In genomic region chr13:73224708-73225107, GRCh38 we compare ENCODE assay signal across 14 cellular contexts.
DNase-seq lines count a peak whose midpoint lies in the region; ATAC-seq and TF ChIP-seq lines count a peak whose summit lies in the region.
"Had no signal": no experiment of that assay in that cellular context is flagged by ENCODE, and none has a peak within 500 bp of the region (broad histone marks: within the 10 kb centered on the region; RNA-seq: fewer than 3 reads in every experiment).

No MANE protein-coding gene starts in this region.

- BruUV-seq in IMR-90 (replicated peaks; lab: Mats Ljungman, UMichigan): no TSS peak

- H3K9me3 ChIP-seq in IMR-90 (ENCODE audit: control insufficient read depth, insufficient read depth, low read length) (no peaks in the 10 kb centered on the region), thyroid gland (no peaks in the 10 kb centered on the region), left lung (no peaks in the 10 kb centered on the region)
- H3K9me3 ChIP-seq: stomach had no signal

- H3K18ac ChIP-seq in IMR-90 (ENCODE audit: low read depth, low read length): no peak overlapping the region
- H3K18ac ChIP-seq in mesendoderm (ENCODE audit: low read length): no peak overlapping the region

- H3K9ac ChIP-seq in IMR-90 (ENCODE audit: low read depth, low read length) (no peak overlapping the region), mesendoderm (ENCODE audit: low read length) (no peak overlapping the region)

- CTCF ChIA-PET in IMR-90 (lab: Yijun Ruan, JAX): no interaction called here

- no peak overlapping the region for H2BK15ac ChIP-seq in IMR-90 (ENCODE audit: low read depth, low read length)
- no peak overlapping the region for H2BK15ac ChIP-seq in mesendoderm (replicated peaks; ENCODE audit: low read depth)

- no peaks in the 10 kb centered on the region; the same call in 1 of the 2 replicates for H3K4me1 ChIP-seq in IMR-90 (ENCODE audit: control insufficient read depth, insufficient read depth, low read length)
- peaks cover 3% of the 10 kb centered on the region for H3K4me1 ChIP-seq in mesendoderm (ENCODE audit: control insufficient read depth, low read depth, low read length)
- H3K4me1 ChIP-seq in thyroid gland: no peaks in the 10 kb centered on the region
- H3K4me1 ChIP-seq in left lung: peaks cover 0 to 6% of the 10 kb centered on the region in 2 donors
- H3K4me1 ChIP-seq: stomach had no signal

- H4K8ac ChIP-seq in IMR-90 (ENCODE audit: low read depth in 2 of 2, low read length in 2 of 2) (no peak overlapping the region), mesendoderm (ENCODE audit: low read depth, low read length) (no peak overlapping the region)

- peaks cover 0 to 5% (median 4%) of the 10 kb centered on the region in 3 donors for H3K27me3 Mint-ChIP-seq in CD14-positive monocyte (ENCODE audit: low read depth in 3 of 3)

- H2AFZ ChIP-seq in IMR-90 (replicated peaks; ENCODE audit: low read length, poor library complexity): no peak overlapping the region

- H3K4me3 ChIP-seq in IMR-90 (ENCODE audit: insufficient read depth, low read depth, low read length) (no peak overlapping the region), fibroblast of the aortic adventitia (ENCODE audit: low read depth, low read length) (no peak overlapping the region), mesendoderm (ENCODE audit: low read length) (no peak overlapping the region), thyroid gland (replicated peaks in 1 of 3) (no peak overlapping the region), left lung (no peak overlapping the region)
- H3K4me3 ChIP-seq: stomach had no signal

- no peak overlapping the region for H2BK20ac ChIP-seq in IMR-90 (ENCODE audit: low read depth, low read length)

- H3K4ac ChIP-seq in IMR-90 (ENCODE audit: low read depth, low read length) (no peak overlapping the region), mesendoderm (ENCODE audit: low read depth, low read length) (no peak overlapping the region)

- no peak overlapping the region for H2BK5ac ChIP-seq in IMR-90 (ENCODE audit: low read depth, low read length, poor library complexity, severe bottlenecking)
- no peak overlapping the region for H2BK5ac ChIP-seq in mesendoderm (ENCODE audit: low read length)

- H3K9me1 ChIP-seq in IMR-90 (ENCODE audit: insufficient read depth, low read length): 0 out of 2 replicates have a peak, but pooled peaks cover 2% of the 10 kb centered on the region

- TF ChIP-seq POLR2A in IMR-90 (IDR thresholded peaks at IDR 0.05; ENCODE audit: low read depth, low read length) (no peak), thyroid gland (IDR thresholded peaks at IDR 0.05) (no peak)

- H3K4me1 Mint-ChIP-seq in CD14-positive monocyte: peaks cover 38% of the 10 kb centered on the region

- no peaks in the 10 kb centered on the region for H3K27me3 ChIP-seq in IMR-90 (ENCODE audit: control insufficient read depth, insufficient read depth, low read length)
- H3K27me3 ChIP-seq in mesendoderm (ENCODE audit: insufficient read depth, low read length, poor library complexity): no peaks in the 10 kb centered on the region
- H3K27me3 ChIP-seq in thyroid gland: no peaks in the 10 kb centered on the region
- H3K27me3 ChIP-seq in left lung: no peaks in the 10 kb centered on the region
- H3K27me3 ChIP-seq: stomach had no signal

- H3K56ac ChIP-seq in IMR-90 (ENCODE audit: extremely low read depth, insufficient read depth, low read length): no peak overlapping the region
- H3K56ac ChIP-seq in mesendoderm (ENCODE audit: low read length): no peak overlapping the region

- H3K79me2 ChIP-seq in mesendoderm (ENCODE audit: control insufficient read depth, insufficient read depth, low read length): no peaks in the 10 kb centered on the region

- no peak for TF ChIP-seq RAD21 in IMR-90 (IDR thresholded peaks at IDR 0.05; ENCODE audit: low read length)

- H4K20me1 ChIP-seq in IMR-90 (ENCODE audit: insufficient read depth, low read length): no peaks in the 10 kb centered on the region

- H2BK120ac ChIP-seq in IMR-90 (ENCODE audit: low read depth, low read length) (no peak overlapping the region), mesendoderm (ENCODE audit: low read depth, low read length) (no peak overlapping the region)

- no peak overlapping the region for H2AK5ac ChIP-seq in IMR-90 (ENCODE audit: low read depth, low read length)
- no peak overlapping the region for H2AK5ac ChIP-seq in mesendoderm (ENCODE audit: low read length)

- no peak overlapping the region for H2AK9ac ChIP-seq in IMR-90 (replicated peaks; ENCODE audit: low read depth, low read length, poor library complexity)

- H3K36me3 ChIP-seq in IMR-90 (ENCODE audit: control insufficient read depth, insufficient read depth, low read length): no peaks in the 10 kb centered on the region
- H3K36me3 ChIP-seq in mesendoderm (ENCODE audit: control insufficient read depth, insufficient read depth, low read length): no peaks in the 10 kb centered on the region
- H3K36me3 ChIP-seq in thyroid gland: no peaks in the 10 kb centered on the region
- H3K36me3 ChIP-seq in left lung: no peaks in the 10 kb centered on the region
- H3K36me3 ChIP-seq: stomach had no signal

- no peak overlapping the region for H3K14ac ChIP-seq in IMR-90 (replicated peaks; ENCODE audit: low read depth, low read length)

- intact Hi-C loops in CD14-positive monocyte (cut with micrococcal nuclease): no loop called here
- intact Hi-C loops in IMR-90 (cut with micrococcal nuclease): loop anchor here (10.0 kb wide), 1 partner anchor 480 kb away; no protein-coding TSS in a partner anchor
- intact Hi-C loops in thyroid gland (cut with DNase I): no loop called here
- intact Hi-C loops in left lung (cut with DNase I): no loop called here

- H3K27ac Mint-ChIP-seq in CD14-positive monocyte: peak overlapping the region in 6 of 7 donors; percentile 60 to 91 (median 80)

- TF ChIP-seq CTCF in CD14-positive monocyte (IDR thresholded peaks at IDR 0.05) (no peak), IMR-90 (conservative IDR thresholded peaks at IDR 0.05; ENCODE audit: low read depth, low read length) (no peak), fibroblast of the aortic adventitia (IDR thresholded peaks at IDR 0.05; ENCODE audit: insufficient read depth, low read length) (no peak), thyroid gland (IDR thresholded peaks at IDR 0.05) (no peak), left lung (IDR thresholded peaks at IDR 0.05) (no peak)

- H3K79me1 ChIP-seq in IMR-90 (ENCODE audit: low read depth in 1 of 2, low read length in 2 of 2) (no peaks in the 10 kb centered on the region), mesendoderm (ENCODE audit: low read length) (no peaks in the 10 kb centered on the region)

- ATAC-seq in IMR-90 (ENCODE audit: low read depth) (no peak), HG03354 (IDR thresholded peaks at IDR 0.05; ENCODE audit: poor library complexity, severe bottlenecking, unreplicated experiment) (no peak), left lung (no peak)

- H3K4me2 ChIP-seq in IMR-90 (ENCODE audit: low read depth, low read length): no peak overlapping the region
- no peak overlapping the region for H3K4me2 ChIP-seq in mesendoderm (ENCODE audit: low read length)

- no peak overlapping the region for H3K4me3 Mint-ChIP-seq in CD14-positive monocyte

- H4K5ac ChIP-seq in IMR-90 (ENCODE audit: low read depth, low read length) (no peak overlapping the region), mesendoderm (ENCODE audit: low read length) (no peak overlapping the region)

- H3K23ac ChIP-seq in IMR-90 (ENCODE audit: low read depth, low read length): no peak overlapping the region
- no peak overlapping the region for H3K23ac ChIP-seq in mesendoderm (ENCODE audit: low read length)

- no CpG with 5 or more reads among the region's 1 CpG for WGBS in IMR-90 (ENCODE audit: extremely low coverage in 2 of 2, insufficient read length in 1 of 2), 2 experiments
- no CpG with 5 or more reads among the region's 1 CpG for WGBS in mesendoderm (ENCODE audit: extremely low coverage, insufficient coverage, low lambda C conversion rate)
- WGBS in thyroid gland, 2 donors: 74% methylated on average over 1 of the region's 1 CpG

- POLR2A ChIA-PET in IMR-90 (lab: Charles Lee; ENCODE audit: unreplicated experiment): no interaction called here

- peaks cover 0 to 2% (median 0%) of the 10 kb centered on the region in 7 donors for H3K9me3 Mint-ChIP-seq in CD14-positive monocyte

- no peak overlapping the region for H3K27ac ChIP-seq in IMR-90 (ENCODE audit: insufficient read depth, low read length)
- no peak overlapping the region for H3K27ac ChIP-seq in mesendoderm (ENCODE audit: low read depth, low read length)
- no peak overlapping the region for H3K27ac ChIP-seq in thyroid gland
- H3K27ac ChIP-seq in left lung: no peak overlapping the region
- H3K27ac ChIP-seq: stomach had no signal

- no peaks in the 10 kb centered on the region for H3K36me3 Mint-ChIP-seq in CD14-positive monocyte

- H4K91ac ChIP-seq in IMR-90 (ENCODE audit: insufficient read depth, low read depth, low read length): no peak overlapping the region

- dilution Hi-C loops in IMR-90 (cut with HindIII; ENCODE audit: low sequenced_read_pairs, unreplicated experiment): no loop called here

- in situ Hi-C loops in IMR-90 (cut with MboI; ENCODE audit: low sequenced_read_pairs): no loop called here

- no peak for DNase-seq in CD14-positive monocyte (ENCODE audit: low spot score)
- peak; percentile 30 for DNase-seq in IMR-90
- DNase-seq in SW480 (ENCODE audit: low spot score): peak; percentile 99
- peak; percentile 8 for DNase-seq in fibroblast of the aortic adventitia (ENCODE audit: low read depth)
- no peak for DNase-seq in mesendoderm
- DNase-seq in thyroid gland: no peak
- DNase-seq in left lung: no peak
- DNase-seq: COR-L47, dermis blood vessel endothelial cell, glutamatergic neuron, KG1, retina, stomach had no signal

TF ChIP-seq in IMR-90, 13 proteins besides CTCF, POLR2A, EP300 and RAD21 (continues in another document):
- TF ChIP-seq RFX5 (IDR thresholded peaks at IDR 0.05; ENCODE audit: low read depth, low read length): no peak
- TF ChIP-seq NFE2L2 (IDR thresholded peaks at IDR 0.05; ENCODE audit: low read depth, low read length): no peak
- no peak for TF ChIP-seq CHD1 (IDR thresholded peaks at IDR 0.05; ENCODE audit: low read depth, low read length)
- TF ChIP-seq FOS (IDR thresholded peaks at IDR 0.05; ENCODE audit: low read depth, low read length): peak; percentile 3; the same call in 1 of the 2 replicates
- TF ChIP-seq ELK1 (IDR thresholded peaks at IDR 0.05; ENCODE audit: borderline replicate concordance, low read depth, low read length): no peak
- TF ChIP-seq SMC3 (IDR thresholded peaks at IDR 0.05; ENCODE audit: low read depth, low read length): no peak

Comparison
In these comparisons a context has a peak if more than half of its experiments do, and no peak if none do; other contexts are left out.
1. DNase-seq: peak in IMR-90 (single experiment), SW480 (single experiment) and fibroblast of the aortic adventitia (single experiment); none in CD14-positive monocyte (single experiment), mesendoderm (single experiment), thyroid gland (0 of 2) and left lung (0 of 2).